ENCODE assay signal across 9 cellular contexts in genomic region chr15:75620043-75620775, GRCh38. TPM values are rescaled to one million over a fixed set of nuclear protein-coding genes. Genes with fewer than 3 reads are reported as not detected.
A peak's percentile ranks its signal among the peaks of the same experiment; 100 is the strongest.
DNase-seq lines count a peak whose midpoint lies in the region; ATAC-seq and TF ChIP-seq lines count a peak whose summit lies in the region.
"Had no signal": no experiment of that assay in that cellular context is flagged by ENCODE, and none has a peak within 500 bp of the region (broad histone marks: within the 10 kb centered on the region; RNA-seq: fewer than 3 reads in every experiment).

No MANE protein-coding gene starts in this region.

- peak overlapping the region; percentile 7 for H3K4me3 ChIP-seq in A673 (ENCODE audit: low read depth, low read length, poor library complexity, severe bottlenecking)
- H3K4me3 ChIP-seq in IMR-90 (ENCODE audit: insufficient read depth, low read depth, low read length) = no peak overlapping the region
- peak overlapping the region; percentile 2 to 7 (median 4) for H3K4me3 ChIP-seq in mammary epithelial cell (replicated peaks in 1 of 3; ENCODE audit: insufficient read depth in 1 of 3, low read depth in 2 of 3, low read length in 3 of 3)
- no peak overlapping the region for H3K4me3 ChIP-seq in mucosa of stomach (ENCODE audit: low read length)

- peak overlapping the region; percentile 44; the same call in 1 of the 2 replicates for H2AK5ac ChIP-seq in IMR-90 (ENCODE audit: low read depth, low read length)

- peaks cover 14 to 46% of the 10 kb centered on the region in 2 experiments; a peak in 3 of 4 replicates for H3K79me1 ChIP-seq in IMR-90 (ENCODE audit: low read depth in 1 of 2, low read length in 2 of 2)

- no peak for TF ChIP-seq RAD21 in IMR-90 (IDR thresholded peaks at IDR 0.05; ENCODE audit: low read length)

- H2BK5ac ChIP-seq in IMR-90 (ENCODE audit: low read depth, low read length, poor library complexity, severe bottlenecking) = peak overlapping the region; percentile 83

- H2AK9ac ChIP-seq in IMR-90 (replicated peaks; ENCODE audit: low read depth, low read length, poor library complexity) = peak overlapping the region; percentile 66

- peaks cover 3% of the 10 kb centered on the region for H3K79me2 ChIP-seq in mammary epithelial cell (ENCODE audit: insufficient read depth, low read length)

- H3K27me3 ChIP-seq in A673 (replicated peaks; ENCODE audit: insufficient read depth, low read depth, low read length, poor library complexity) (no peaks in the 10 kb centered on the region), IMR-90 (ENCODE audit: control insufficient read depth, insufficient read depth, low read length) (no peaks in the 10 kb centered on the region), mammary epithelial cell (ENCODE audit: insufficient read depth, low read length) (no peaks in the 10 kb centered on the region), mucosa of stomach (ENCODE audit: control insufficient read depth, insufficient read depth, low read length) (no peaks in the 10 kb centered on the region)

- H3K56ac ChIP-seq in IMR-90 (ENCODE audit: extremely low read depth, insufficient read depth, low read length) = peak overlapping the region; percentile 25; the same call in 1 of the 2 replicates

- peak overlapping the region; percentile 42; the same call in 1 of the 2 replicates for H3K9ac ChIP-seq in IMR-90 (ENCODE audit: low read depth, low read length)
- peak overlapping the region; percentile 48 for H3K9ac ChIP-seq in mammary epithelial cell (ENCODE audit: insufficient read depth, low read length)
- H3K9ac ChIP-seq in mucosa of stomach (ENCODE audit: low read length) = peak overlapping the region; percentile 30

- intact Hi-C loops in A673 (cut with micrococcal nuclease; ENCODE audit: unreplicated experiment) = loop anchor here (10.0 kb wide), 1 partner anchor 115 kb away; no protein-coding TSS in a partner anchor
- intact Hi-C loops in IMR-90 (cut with micrococcal nuclease) = loop anchor here (5.0 to 10.0 kb wide), 2 partner anchors 43 to 55 kb away; partner anchors contain the start of gene PTPN9
- intact Hi-C loops in mammary epithelial cell (cut with micrococcal nuclease) = loop anchor here (5.0 kb wide), 1 partner anchor 113 kb away; no protein-coding TSS in a partner anchor

- BruUV-seq in A673 (replicated peaks; lab: Mats Ljungman, UMichigan) = no TSS peak
- BruUV-seq in IMR-90 (replicated peaks; lab: Mats Ljungman, UMichigan) = no TSS peak
- BruUV-seq in mammary epithelial cell (replicated peaks; lab: Mats Ljungman, UMichigan) = no TSS peak

- H3K36me3 ChIP-seq in A673 (ENCODE audit: insufficient read depth, low read length, poor library complexity, severe bottlenecking) (peaks cover 45% of the 10 kb centered on the region), IMR-90 (ENCODE audit: control insufficient read depth, insufficient read depth, low read length) (peaks cover 31% of the 10 kb centered on the region), mammary epithelial cell (ENCODE audit: insufficient read depth, low read length) (peaks cover 13% of the 10 kb centered on the region), mucosa of stomach (ENCODE audit: control insufficient read depth, insufficient read depth, low read length) (no peaks in the 10 kb centered on the region)

- TF ChIP-seq CTCF in A673 (conservative IDR thresholded peaks at IDR 0.05; ENCODE audit: low read depth, low read length) (no peak), IMR-90 (conservative IDR thresholded peaks at IDR 0.05; ENCODE audit: low read depth, low read length) (no peak), mammary epithelial cell (conservative IDR thresholded peaks at IDR 0.05 in 1 of 2, IDR thresholded peaks at IDR 0.05 in 1 of 2; ENCODE audit: extremely low read depth in 1 of 2, insufficient read depth in 1 of 2, low read depth in 1 of 2, low read length in 2 of 2) (no peak)

- H2BK15ac ChIP-seq in IMR-90 (ENCODE audit: low read depth, low read length) = peak overlapping the region; percentile 31; the same call in 1 of the 3 replicates

- POLR2A ChIA-PET in A673 (lab: Charles Lee; ENCODE audit: low non-redundant PET) = interaction anchor here (0.7 to 0.9 kb wide), 2 partner anchors 165 to 260 kb away, joined by 6 read pairs; no protein-coding TSS in a partner anchor
- POLR2A ChIA-PET in IMR-90 (lab: Charles Lee; ENCODE audit: unreplicated experiment) = interaction anchor here (0.8 kb wide), 1 partner anchor 27 kb away, joined by 3 read pairs; the partner anchor contains the start of gene SNX33

- H2AFZ ChIP-seq in IMR-90 (replicated peaks; ENCODE audit: low read length, poor library complexity) (peak overlapping the region; percentile 53), mammary epithelial cell (ENCODE audit: low read depth, low read length) (peak overlapping the region; percentile 72)

- H4K8ac ChIP-seq in IMR-90 (ENCODE audit: low read depth in 2 of 2, low read length in 2 of 2) = peak overlapping the region in 1 of 2 experiments; percentile 83; a peak in 2 of 4 replicates

- peak overlapping the region; percentile 40 for H3K18ac ChIP-seq in IMR-90 (ENCODE audit: low read depth, low read length)

- peak overlapping the region; percentile 96 for H3K14ac ChIP-seq in IMR-90 (replicated peaks; ENCODE audit: low read depth, low read length)

- H3K4me2 ChIP-seq in IMR-90 (ENCODE audit: low read depth, low read length) (peak overlapping the region; percentile 74), mammary epithelial cell (ENCODE audit: insufficient read depth, low read depth, low read length) (peak overlapping the region; percentile 77)

- H3K27ac ChIP-seq in A673 (ENCODE audit: low read depth, low read length, poor library complexity, severe bottlenecking) = peak overlapping the region; percentile 96
- H3K27ac ChIP-seq in IMR-90 (ENCODE audit: insufficient read depth, low read length) = peak overlapping the region; percentile 78
- peak overlapping the region; percentile 64 for H3K27ac ChIP-seq in mammary epithelial cell (ENCODE audit: insufficient read depth, low read depth, low read length)

- in situ Hi-C loops in IMR-90 (cut with MboI; ENCODE audit: low sequenced_read_pairs) (no loop called here), mammary epithelial cell (cut with MboI; ENCODE audit: low sequenced_read_pairs in 2 of 2) (no loop called here)

- no CpG with 5 or more reads among the region's 5 CpGs for WGBS in IMR-90 (ENCODE audit: extremely low coverage in 2 of 2, insufficient read length in 1 of 2), 2 experiments
- WGBS in mammary epithelial cell (ENCODE audit: low coverage, missing lambda C conversion rate) = 12% methylated on average over 5 of the region's 5 CpGs

- H2BK20ac ChIP-seq in IMR-90 (ENCODE audit: low read depth, low read length) = no peak overlapping the region

- H3K4me1 ChIP-seq in A673 (ENCODE audit: insufficient read depth, low read length, poor library complexity, severe bottlenecking) = peaks cover 20% of the 10 kb centered on the region
- peaks cover 9% of the 10 kb centered on the region for H3K4me1 ChIP-seq in IMR-90 (ENCODE audit: control insufficient read depth, insufficient read depth, low read length)
- peaks cover 17% of the 10 kb centered on the region for H3K4me1 ChIP-seq in mammary epithelial cell (ENCODE audit: insufficient read depth, low read length)
- H3K4me1 ChIP-seq in mucosa of stomach (ENCODE audit: control insufficient read depth, insufficient read depth, low read length) = peaks cover 11% of the 10 kb centered on the region

- H2BK120ac ChIP-seq in IMR-90 (ENCODE audit: low read depth, low read length) = peak overlapping the region; percentile 76; the same call in 1 of the 2 replicates

- dilution Hi-C loops in IMR-90 (cut with HindIII; ENCODE audit: low sequenced_read_pairs, unreplicated experiment) = no loop called here
- dilution Hi-C loops in mammary epithelial cell (cut with HindIII; ENCODE audit: low sequenced_read_pairs) = no loop called here

- H4K5ac ChIP-seq in IMR-90 (ENCODE audit: low read depth, low read length) = peak overlapping the region; percentile 31; the same call in 1 of the 2 replicates

- ATAC-seq in IMR-90 (ENCODE audit: low read depth) = peak; percentile 53
- no peak for ATAC-seq in GM21526 (IDR thresholded peaks at IDR 0.05; ENCODE audit: low FRiP score, unreplicated experiment)

- H3K23ac ChIP-seq in IMR-90 (ENCODE audit: low read depth, low read length) = peak overlapping the region; percentile 78; the same call in 1 of the 2 replicates

- H4K20me1 ChIP-seq in IMR-90 (ENCODE audit: insufficient read depth, low read length) (peaks cover 7% of the 10 kb centered on the region; the same call in 1 of the 2 replicates), mammary epithelial cell (ENCODE audit: insufficient read depth, low read length) (no peaks in the 10 kb centered on the region)

- DNase-seq in A673 (ENCODE audit: low spot score) = peak; percentile 73
- peak; percentile 39 for DNase-seq in IMR-90
- peak; percentile 30 for DNase-seq in mammary epithelial cell
- DNase-seq in NCI-H446 treated with DMSO at 0.1 percent for 48 hours (lab: John Stamatoyannopoulos, UW) = no peak
- DNase-seq in stimulated activated CD4-positive, alpha-beta T cell treated with anti-CD3 and anti-CD28 coated beads, Interleukin-4, amount 100 ng/mL, for 1 hour = no peak
- DNase-seq in erythroblast (lab: John Stamatoyannopoulos, UW) = no peak
- DNase-seq: NCI-H2171 treated with DMSO at 0.1 percent for 48 hours had no signal

- H3K9me1 ChIP-seq in IMR-90 (ENCODE audit: insufficient read depth, low read length) = peaks cover 4% of the 10 kb centered on the region; the same call in 1 of the 2 replicates

- peak overlapping the region; percentile 72; the same call in 1 of the 2 replicates for H3K4ac ChIP-seq in IMR-90 (ENCODE audit: low read depth, low read length)

- CTCF ChIA-PET in A673 (lab: Charles Lee) (interaction anchor here (0.6 to 1.7 kb wide), 3 partner anchors 18 to 169 kb away, joined by 3 to 14 read pairs (median 5); no protein-coding TSS in a partner anchor), IMR-90 (lab: Yijun Ruan, JAX) (interaction anchor here (0.8 to 1.3 kb wide), 5 partner anchors 12 to 127 kb away, joined by 3 to 4 read pairs (median 3); no protein-coding TSS in a partner anchor), mammary epithelial cell (lab: Charles Lee; ENCODE audit: low non-redundant PET) (interaction anchor here (0.8 to 1.0 kb wide), 3 partner anchors 18 to 252 kb away, joined by 3 to 7 read pairs (median 3); partner anchors contain the start of gene SNX33)

- H4K91ac ChIP-seq in IMR-90 (ENCODE audit: insufficient read depth, low read depth, low read length) = 0 out of 2 replicates have a peak overlapping the region, but pooled peaks have one; percentile 7

- H3K9me3 ChIP-seq in A673 (ENCODE audit: low read depth, low read length, poor library complexity, severe bottlenecking) (no peaks in the 10 kb centered on the region), IMR-90 (ENCODE audit: control insufficient read depth, insufficient read depth, low read length) (no peaks in the 10 kb centered on the region), mammary epithelial cell (replicated peaks; ENCODE audit: insufficient read depth, low read length) (no peaks in the 10 kb centered on the region), mucosa of stomach (ENCODE audit: control insufficient read depth, low read length) (no peaks in the 10 kb centered on the region)

- TF ChIP-seq POLR2A in IMR-90 (IDR thresholded peaks at IDR 0.05; ENCODE audit: low read depth, low read length) (no peak), erythroblast (IDR thresholded peaks at IDR 0.05; ENCODE audit: low read length) (no peak)

RNA-seq across cellular contexts. Expression of gene SNUPN, which starts 5.3 kb away (rescaled TPM):
- total RNA-seq in A673 (2021) (32.8 and 34.6 TPM in 2 replicates), IMR-90 (2012; rRNA removed) (23.8 and 28.6 TPM in 2 replicates), mammary epithelial cell (10 to 100 TPM; 16.5 to 21.5 TPM)
- polyA plus RNA-seq in IMR-90 (2012; rRNA removed) (21.8 and 24.1 TPM in 2 replicates), mammary epithelial cell (20.3 TPM)
- 12.3 and 20.2 TPM in 2 replicates for polyA plus RNA-seq in IMR-90 (2012; cell fraction: cytosol; rRNA removed)
- polyA plus RNA-seq in IMR-90 (2012; cell fraction: nucleus; rRNA removed; ENCODE audit: low replicate concordance) = 6.1 and 17.3 TPM in 2 replicates
- polyA minus RNA-seq in mammary epithelial cell = 19.6 TPM

RNA-seq across cellular contexts. Expression of gene IMP3, which starts 19.8 kb away (rescaled TPM):
- total RNA-seq in A673 (2021) (76.5 and 84.5 TPM in 2 replicates), IMR-90 (2012; rRNA removed) (42.1 and 84.7 TPM in 2 replicates), mammary epithelial cell (10 to 100 TPM; 46.5 to 62.8 TPM)
- polyA plus RNA-seq in IMR-90 (2012; rRNA removed) (55.6 and 59.3 TPM in 2 replicates), mammary epithelial cell (113 TPM)
- 111 and 209 TPM in 2 replicates for polyA plus RNA-seq in IMR-90 (2012; cell fraction: cytosol; rRNA removed)
- polyA plus RNA-seq in IMR-90 (2012; cell fraction: nucleus; rRNA removed; ENCODE audit: low replicate concordance) = 38.5 and 123 TPM in 2 replicates
- 22.7 TPM for polyA minus RNA-seq in mammary epithelial cell

RNA-seq across cellular contexts. Expression of gene SNX33, which starts 27.5 kb away (rescaled TPM):
- total RNA-seq in A673 (2021) (3.4 and 5.6 TPM in 2 replicates), IMR-90 (2012; rRNA removed) (11.9 and 12.7 TPM in 2 replicates), mammary epithelial cell (10 to 100 TPM; 28.2 to 41.4 TPM)
- polyA plus RNA-seq in IMR-90 (2012; rRNA removed) (12.5 and 14.6 TPM in 2 replicates), mammary epithelial cell (24.0 TPM)
- polyA plus RNA-seq in IMR-90 (2012; cell fraction: cytosol; rRNA removed) = 5.1 and 11.2 TPM in 2 replicates
- polyA plus RNA-seq in IMR-90 (2012; cell fraction: nucleus; rRNA removed; ENCODE audit: low replicate concordance) = 27.3 and 29.8 TPM in 2 replicates
- 50.4 TPM for polyA minus RNA-seq in mammary epithelial cell

RNA-seq across cellular contexts. Expression of gene PTPN9, which starts 41.1 kb away (rescaled TPM):
- total RNA-seq in A673 (2021) (60.9 and 64.9 TPM in 2 replicates), IMR-90 (2012; rRNA removed) (20.0 and 26.5 TPM in 2 replicates), mammary epithelial cell (10 to 100 TPM; 26.7 to 38.0 TPM)
- polyA plus RNA-seq in IMR-90 (2012; rRNA removed) (26.3 and 38.9 TPM in 2 replicates), mammary epithelial cell (48.3 TPM)
- polyA plus RNA-seq in IMR-90 (2012; cell fraction: cytosol; rRNA removed) = 12.9 and 26.0 TPM in 2 replicates
- polyA plus RNA-seq in IMR-90 (2012; cell fraction: nucleus; rRNA removed; ENCODE audit: low replicate concordance) = 19.8 and 20.1 TPM in 2 replicates
- 95.2 TPM for polyA minus RNA-seq in mammary epithelial cell

Comparison
In these comparisons a context has a peak if more than half of its experiments do, and no peak if none do; other contexts are left out.
1. DNase-seq: peak in A673 (single experiment), IMR-90 (single experiment) and mammary epithelial cell (single experiment); none in NCI-H446 treated with DMSO at 0.1 percent for 48 hours (single experiment), stimulated activated CD4-positive, alpha-beta T cell treated with anti-CD3 and anti-CD28 coated beads, Interleukin-4, amount 100 ng/mL, for 1 hour (single experiment) and erythroblast (0 of 2).
2. H3K4me3 ChIP-seq: peak in A673 (single experiment) and mammary epithelial cell (3 of 3); none in IMR-90 (single experiment) and mucosa of stomach (single experiment).
3. Peak in every context shown above with its lines, with median percentiles within 50 percentile points of each other: H3K27ac ChIP-seq and H3K9ac ChIP-seq.